11 cellular contexts compared by ENCODE assay signal in the genomic region with DNA sequence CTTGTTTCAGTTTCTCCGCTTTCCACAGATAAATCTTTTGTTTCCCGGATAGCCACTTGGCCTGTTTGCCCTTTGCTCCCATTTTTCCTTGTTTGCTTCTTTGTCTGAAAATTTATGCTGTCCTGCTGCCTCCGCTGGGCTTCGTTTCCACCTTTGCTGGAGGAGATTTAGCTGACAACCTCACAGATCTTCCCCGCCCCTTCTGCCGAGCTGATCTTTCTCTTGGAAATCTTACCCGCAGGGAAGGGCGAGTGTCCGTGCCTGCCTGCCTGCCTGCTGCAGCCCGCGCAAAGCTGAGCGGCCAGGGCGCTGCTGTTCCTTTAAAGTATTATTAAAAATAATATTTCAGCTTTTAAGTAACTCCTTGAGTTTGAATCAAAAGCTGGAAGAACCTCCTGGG. TPM values are rescaled to one million over a fixed set of nuclear protein-coding genes. Genes with fewer than 3 reads are reported as not detected.
DNase-seq lines count a peak whose midpoint lies in the region; ATAC-seq and TF ChIP-seq lines count a peak whose summit lies in the region.
"Had no signal": no experiment of that assay in that cellular context is flagged by ENCODE, and none has a peak within 500 bp of the region (broad histone marks: within the 10 kb centered on the region; RNA-seq: fewer than 3 reads in every experiment).

No MANE protein-coding gene starts in this region.

- no peak overlapping the region for H3K4me2 ChIP-seq in neuronal stem cell (ENCODE audit: insufficient read depth, low read length, poor library complexity, severe bottlenecking)

- no CpG with 5 or more reads among the region's 13 CpGs for WGBS in neuronal stem cell (ENCODE audit: extremely low coverage in 2 of 2, insufficient read length in 2 of 2, insufficient replicate concordance in 1 of 2), 2 donors

- H3K18ac ChIP-seq in neuronal stem cell (ENCODE audit: low read length): no peak overlapping the region

- no peak overlapping the region for H3K4ac ChIP-seq in neuronal stem cell (ENCODE audit: low read length)

- H3K9me3 ChIP-seq in neuronal stem cell (replicated peaks in 1 of 2; ENCODE audit: control insufficient read depth in 2 of 2, insufficient read depth in 1 of 2, low read depth in 1 of 2, low read length in 2 of 2) (no peaks in the 10 kb centered on the region), gastrocnemius medialis (no peaks in the 10 kb centered on the region)

- intact Hi-C loops in gastrocnemius medialis (cut with DNase I; ENCODE audit: low total_unique reads): no loop called here

- H3K27me3 ChIP-seq in H7 (ENCODE audit: control insufficient read depth, insufficient read depth, low read length) (no peaks in the 10 kb centered on the region), neuronal stem cell (ENCODE audit: control insufficient read depth in 3 of 3, insufficient read depth in 3 of 3, low read depth in 1 of 3, low read length in 3 of 3) (no peaks in the 10 kb centered on the region), gastrocnemius medialis (peaks cover 0 to 6% (median 2%) of the 10 kb centered on the region in 3 donors)

- no peak overlapping the region for H4K8ac ChIP-seq in neuronal stem cell (ENCODE audit: low read depth, low read length)

- DNase-seq in H7: peak; percentile 58
- DNase-seq in RWPE1 (ENCODE audit: low spot score): no peak
- DNase-seq in fibroblast of villous mesenchyme (ENCODE audit: low read depth): peak; percentile 12
- peak; percentile 47 for DNase-seq in neuronal stem cell (ENCODE audit: low spot score)
- DNase-seq in gastrocnemius medialis: no peak
- no peak for DNase-seq in HuH-7 (ENCODE audit: low spot score)
- DNase-seq in stimulated activated CD4-positive, alpha-beta T cell treated with anti-CD3 and anti-CD28 coated beads, Interleukin-4, amount 100 ng/mL, for 1 hour: no peak
- DNase-seq: COR-L47, NCI-H1694 treated with DMSO at 0.1 percent for 48 hours had no signal

- H3K4me3 ChIP-seq in H7 (ENCODE audit: insufficient read depth, low read depth, low read length): no peak overlapping the region
- H3K4me3 ChIP-seq in fibroblast of villous mesenchyme (ENCODE audit: low read depth, low read length): no peak overlapping the region
- peak overlapping the region in 1 of 2 donors; percentile 85 for H3K4me3 ChIP-seq in neuronal stem cell (ENCODE audit: low read length in 2 of 2)
- H3K4me3 ChIP-seq in gastrocnemius medialis: no peak overlapping the region

- no peak overlapping the region for H3K14ac ChIP-seq in neuronal stem cell (ENCODE audit: low read length)

- no peak overlapping the region for H2BK12ac ChIP-seq in neuronal stem cell (ENCODE audit: low read length)

- H4K91ac ChIP-seq in neuronal stem cell (ENCODE audit: low read depth, low read length, poor library complexity): no peak overlapping the region

- POLR2A ChIA-PET in RWPE1 (lab: Yijun Ruan, JAX; ENCODE audit: low non-redundant PET): interaction anchor here (1.9 kb wide), 1 partner anchor 26 kb away, joined by 8 read pairs; a partner anchor contains a TSS

- H3K23ac ChIP-seq in neuronal stem cell (ENCODE audit: low read depth, low read length, poor library complexity): no peak overlapping the region

- in situ Hi-C loops in gastrocnemius medialis (cut with MboI; ENCODE audit: low sequenced_read_pairs in 4 of 4): loop anchor here in 3 of 4 donors (25.0 kb wide), 1 partner anchor 305 kb away; a partner anchor contains a TSS

- H2BK15ac ChIP-seq in neuronal stem cell (ENCODE audit: low read length): no peak overlapping the region

- peak overlapping the region; percentile 43 for H3K27ac ChIP-seq in RWPE1
- peak overlapping the region; percentile 26 for H3K27ac ChIP-seq in neuronal stem cell (replicated peaks; ENCODE audit: low read length)
- H3K27ac ChIP-seq in gastrocnemius medialis: no peak overlapping the region

- H3K36me3 ChIP-seq in H7 (replicated peaks; ENCODE audit: control insufficient read depth, insufficient read depth, low read length) (peaks cover 22% of the 10 kb centered on the region), neuronal stem cell (replicated peaks in 1 of 2; ENCODE audit: control insufficient read depth in 2 of 2, insufficient read depth in 2 of 2, low read length in 2 of 2) (peaks cover 15 to 34% of the 10 kb centered on the region in 2 donors), gastrocnemius medialis (peaks cover 0 to 20% of the 10 kb centered on the region in 2 donors)

- no peak overlapping the region for H2BK5ac ChIP-seq in neuronal stem cell (ENCODE audit: low read length)

- no peaks in the 10 kb centered on the region for H3K79me1 ChIP-seq in neuronal stem cell (ENCODE audit: low read depth, low read length)

- no peak overlapping the region for H2BK120ac ChIP-seq in neuronal stem cell (ENCODE audit: low read depth, low read length)

- H2AFZ ChIP-seq in neuronal stem cell (ENCODE audit: low read length): peak overlapping the region; percentile 81

- no peak for ATAC-seq in HG03342 (IDR thresholded peaks at IDR 0.05; ENCODE audit: unreplicated experiment)
- ATAC-seq in gastrocnemius medialis: no peak
- ATAC-seq: GM12878 had no signal

- H3K4me1 ChIP-seq in neuronal stem cell (ENCODE audit: control insufficient read depth in 2 of 2, insufficient read depth in 1 of 2, low read depth in 1 of 2, low read length in 2 of 2) (peaks cover 17 to 22% of the 10 kb centered on the region in 2 donors), gastrocnemius medialis (peaks cover 16 to 18% of the 10 kb centered on the region in 2 donors)

- CTCF ChIA-PET in RWPE1 (lab: Yijun Ruan, JAX): no interaction called here

- H2AK5ac ChIP-seq in neuronal stem cell (ENCODE audit: low read depth, low read length): no peak overlapping the region

- TF ChIP-seq CTCF in RWPE1 (conservative IDR thresholded peaks at IDR 0.05; ENCODE audit: low read depth) (no peak), fibroblast of villous mesenchyme (IDR thresholded peaks at IDR 0.05; ENCODE audit: insufficient read depth, low read depth, low read length) (no peak), gastrocnemius medialis (IDR thresholded peaks at IDR 0.05 in 4 of 5, conservative IDR thresholded peaks at IDR 0.05 in 1 of 5) (no peak)

- no peak for TF ChIP-seq POLR2A in gastrocnemius medialis (IDR thresholded peaks at IDR 0.05)

- no peak overlapping the region for H3K9ac ChIP-seq in neuronal stem cell (ENCODE audit: low read depth, low read length, poor library complexity)

RNA-seq across cellular contexts. Expression of a gene that starts 1.4 kb away (rescaled TPM):
- total RNA-seq in H7 (2014; rRNA removed; shearing (Covaris generic)): 496 and 523 TPM in 2 replicates
- total RNA-seq in fibroblast of villous mesenchyme (220 and 278 TPM in 2 replicates), gastrocnemius medialis (100 to 1,000 TPM; 131 to 157 (median 141) TPM)
- polyA plus RNA-seq in neuronal stem cell (2013, experiment 1 of 2): 260 TPM
- 259 TPM for polyA plus RNA-seq in neuronal stem cell (2013, experiment 2 of 2)

RNA-seq across cellular contexts. Expression of a gene that starts 26.0 kb away (rescaled TPM):
- 0.42 and 1.1 TPM in 2 replicates for total RNA-seq in H7 (2014; rRNA removed; shearing (Covaris generic))
- total RNA-seq in fibroblast of villous mesenchyme (0.32 and 0.43 TPM in 2 replicates), gastrocnemius medialis (not detected)
- polyA plus RNA-seq in neuronal stem cell (2013, experiment 1 of 2): 61.7 TPM
- 62.7 TPM for polyA plus RNA-seq in neuronal stem cell (2013, experiment 2 of 2)

RNA-seq across cellular contexts. Expression of a gene that starts 26.2 kb away (rescaled TPM):
- total RNA-seq in H7 (2014; rRNA removed; shearing (Covaris generic)): 12.1 and 15.1 TPM in 2 replicates
- total RNA-seq in fibroblast of villous mesenchyme: 9.9 and 12.6 TPM in 2 replicates
- 9.1 TPM for polyA plus RNA-seq in neuronal stem cell (2013, experiment 1 of 2)
- polyA plus RNA-seq in neuronal stem cell (2013, experiment 2 of 2): 9.5 TPM
- total RNA-seq in gastrocnemius medialis: 1 to 10 TPM in 2 of 4 donors, under 1 TPM in 2; 0.42 to 7.5 (median 1.5) TPM

Comparison
In these comparisons a context has a peak if more than half of its experiments do, and no peak if none do; other contexts are left out.
1. DNase-seq: peak in H7 (single experiment), fibroblast of villous mesenchyme (single experiment) and neuronal stem cell (single experiment); none in RWPE1 (single experiment), gastrocnemius medialis (0 of 2), HuH-7 (single experiment) and stimulated activated CD4-positive, alpha-beta T cell treated with anti-CD3 and anti-CD28 coated beads, Interleukin-4, amount 100 ng/mL, for 1 hour (single experiment).
2. H3K27ac ChIP-seq: peak in RWPE1 (single experiment) and neuronal stem cell (single experiment); none in gastrocnemius medialis (0 of 4).